8 cellular contexts compared by ENCODE assay signal in genomic region chr14:69398818-69399210, GRCh38. TPM values are rescaled to one million over a fixed set of nuclear protein-coding genes. Genes with fewer than 3 reads are reported as not detected.
DNase-seq lines count a peak whose midpoint lies in the region; ATAC-seq and TF ChIP-seq lines count a peak whose summit lies in the region.

No MANE protein-coding gene starts in this region.

- TF ChIP-seq CTCF in brain (conservative IDR thresholded peaks at IDR 0.05), result no peak

- H3K4me3 Mint-ChIP-seq in brain, result peak overlapping the region; percentile 95 to 100 (median 98)

- no peak for ATAC-seq in HG02840 (IDR thresholded peaks at IDR 0.05; ENCODE audit: low FRiP score, unreplicated experiment)

- H3K36me3 Mint-ChIP-seq in brain, result peaks cover 44% of the 10 kb centered on the region

- no peaks in the 10 kb centered on the region for H3K9me3 ChIP-seq in HUES48 (ENCODE audit: control insufficient read depth, insufficient read depth, low read length)
- no peaks in the 10 kb centered on the region for H3K9me3 ChIP-seq in mononuclear cell (ENCODE audit: low read depth, low read length)

- peak overlapping the region; percentile 94 for H3K9ac ChIP-seq in HUES48 (ENCODE audit: low read depth, low read length)

- peaks cover 15% of the 10 kb centered on the region for H3K4me1 ChIP-seq in HUES48 (ENCODE audit: control insufficient read depth, insufficient read depth, low read length)
- H3K4me1 ChIP-seq in mononuclear cell (ENCODE audit: insufficient read depth, low read length), result peaks cover 45% of the 10 kb centered on the region

- DNase-seq in NCI-H1436 (lab: John Stamatoyannopoulos, UW) (peak; percentile 44), NCI-H1436 treated with DMSO at 0.1 percent for 48 hours (lab: John Stamatoyannopoulos, UW) (no peak), DMS153 treated with DMSO at 0.1 percent for 48 hours (lab: John Stamatoyannopoulos, UW; ENCODE audit: unreplicated experiment) (no peak), GDM1 (lab: John Stamatoyannopoulos, UW) (no peak)

- H3K4me1 Mint-ChIP-seq in brain, result peaks cover 79% of the 10 kb centered on the region

- H3K27me3 Mint-ChIP-seq in brain, result peaks cover 18% of the 10 kb centered on the region

- peak overlapping the region; percentile 95 for H3K27ac ChIP-seq in HUES48 (ENCODE audit: low read depth, low read length)

- H3K4me3 ChIP-seq in HUES48 (ENCODE audit: low read depth, low read length) (peak overlapping the region; percentile 95), mononuclear cell (ENCODE audit: low read length) (peak overlapping the region; percentile 67)

- no peaks in the 10 kb centered on the region for H3K9me3 Mint-ChIP-seq in brain

- H3K27me3 ChIP-seq in HUES48 (ENCODE audit: control insufficient read depth, insufficient read depth, low read length) (no peaks in the 10 kb centered on the region), mononuclear cell (ENCODE audit: insufficient read depth, low read length) (no peaks in the 10 kb centered on the region)

- H3K27ac Mint-ChIP-seq in brain, result peak overlapping the region; percentile 99 to 100 (median 100)

- peaks cover 29% of the 10 kb centered on the region for H3K36me3 ChIP-seq in HUES48 (ENCODE audit: control insufficient read depth, insufficient read depth, low read length)

RNA-seq across cellular contexts. Expression of gene SLC39A9, which starts 0.3 kb away (rescaled TPM):
- 42.0 TPM for polyA plus RNA-seq in brain (ENCODE audit: insufficient read depth, low read depth, low replicate concordance)
- total RNA-seq in mononuclear cell, result 37.2 TPM

RNA-seq across cellular contexts. Expression of gene ERH, which starts 0.7 kb away (rescaled TPM):
- 199 TPM for polyA plus RNA-seq in brain (ENCODE audit: insufficient read depth, low read depth, low replicate concordance)
- 61.7 TPM for total RNA-seq in mononuclear cell
